In genomic region chr15:92525758-92526245, GRCh38 we compare ENCODE assay signal across 24 cellular contexts.
DNase-seq lines count a peak whose midpoint lies in the region; TF ChIP-seq lines count a peak whose summit lies in the region.
"Had no signal": no experiment of that assay in that cellular context is flagged by ENCODE, and none has a peak within 500 bp of the region (broad histone marks: within the 10 kb centered on the region; RNA-seq: fewer than 3 reads in every experiment).

No MANE protein-coding gene starts in this region.

- H3K4me1 ChIP-seq in neuronal stem cell (ENCODE audit: control insufficient read depth in 2 of 2, insufficient read depth in 1 of 2, low read depth in 1 of 2, low read length in 2 of 2) = peaks cover 2 to 14% of the 10 kb centered on the region in 2 donors
- no peaks in the 10 kb centered on the region for H3K4me1 ChIP-seq in MM.1S (ENCODE audit: low read length)

- no peak overlapping the region for H2BK15ac ChIP-seq in neuronal stem cell (ENCODE audit: low read length)

- no peak overlapping the region for H4K8ac ChIP-seq in neuronal stem cell (ENCODE audit: low read depth, low read length)

- H3K4me2 ChIP-seq in neuronal stem cell (ENCODE audit: insufficient read depth, low read length, poor library complexity, severe bottlenecking) (no peak overlapping the region), MM.1S (ENCODE audit: low read depth, low read length) (no peak overlapping the region)
- H3K4me2 ChIP-seq: BLaER1 treated with 17β-estradiol and CSF1 and Interleukin-3, amounts not matched to agents 10 nM and 100 nM; PC-9 had no signal

- H3K36me3 ChIP-seq in neuronal stem cell (replicated peaks in 1 of 2; ENCODE audit: control insufficient read depth in 2 of 2, insufficient read depth in 2 of 2, low read length in 2 of 2) (no peaks in the 10 kb centered on the region), MM.1S (replicated peaks; ENCODE audit: insufficient read depth, low read length) (no peaks in the 10 kb centered on the region)
- H3K36me3 ChIP-seq: BLaER1 treated with 17β-estradiol and CSF1 and Interleukin-3, amounts not matched to agents 10 nM and 100 nM; SJCRH30 had no signal

- no peaks in the 10 kb centered on the region for H3K79me1 ChIP-seq in neuronal stem cell (ENCODE audit: low read depth, low read length)

- no peak overlapping the region for H4K91ac ChIP-seq in neuronal stem cell (ENCODE audit: low read depth, low read length, poor library complexity)

- peaks cover 3% of the 10 kb centered on the region for H3K4me1 Mint-ChIP-seq in activated naive CD4-positive, alpha-beta T cell treated with anti-CD3 and anti-CD28 coated beads, Interleukin-2, amount 50 U/mL, for 24 hours
- no peaks in the 10 kb centered on the region for H3K4me1 Mint-ChIP-seq in activated naive CD4-positive, alpha-beta T cell treated with anti-CD3 and anti-CD28 coated beads, Interleukin-2, amount 10 ng/mL, durations not matched to agents 7 days and 5 days
- H3K4me1 Mint-ChIP-seq in brain = peaks cover 47% of the 10 kb centered on the region

- H2AFZ ChIP-seq in neuronal stem cell (ENCODE audit: low read length) = peak overlapping the region; percentile 47
- H2AFZ ChIP-seq in MM.1S (ENCODE audit: low read length) = no peak overlapping the region
- H2AFZ ChIP-seq: GM23248, PC-9 had no signal

- H2BK120ac ChIP-seq in neuronal stem cell (ENCODE audit: low read depth, low read length) = no peak overlapping the region

- peaks cover 7% of the 10 kb centered on the region for H3K27me3 Mint-ChIP-seq in activated naive CD4-positive, alpha-beta T cell treated with anti-CD3 and anti-CD28 coated beads, Interleukin-2, amount 50 U/mL, for 24 hours
- peaks cover 27% of the 10 kb centered on the region for H3K27me3 Mint-ChIP-seq in activated naive CD4-positive, alpha-beta T cell treated with anti-CD3 and anti-CD28 coated beads, Interleukin-2, amount 10 ng/mL, durations not matched to agents 7 days and 5 days
- peaks cover 9% of the 10 kb centered on the region for H3K27me3 Mint-ChIP-seq in brain

- no peaks in the 10 kb centered on the region for H3K9me3 Mint-ChIP-seq in activated naive CD4-positive, alpha-beta T cell treated with anti-CD3 and anti-CD28 coated beads, Interleukin-2, amount 50 U/mL, for 24 hours
- H3K9me3 Mint-ChIP-seq in activated naive CD4-positive, alpha-beta T cell treated with anti-CD3 and anti-CD28 coated beads, Interleukin-2, amount 10 ng/mL, durations not matched to agents 7 days and 5 days = peaks cover 4% of the 10 kb centered on the region
- peaks cover 12 to 22% (median 16%) of the 10 kb centered on the region in 5 experiments for H3K9me3 Mint-ChIP-seq in brain

- H3K27ac ChIP-seq in neuronal stem cell (replicated peaks; ENCODE audit: low read length) (no peak overlapping the region), MM.1S (ENCODE audit: low read length) (no peak overlapping the region)
- H3K27ac ChIP-seq: BLaER1 treated with 17β-estradiol and CSF1 and Interleukin-3, amounts not matched to agents 10 nM and 100 nM; GM23248; PC-9; SJCRH30 had no signal

- H3K18ac ChIP-seq in neuronal stem cell (ENCODE audit: low read length) = no peak overlapping the region

- no peak overlapping the region for H3K4me3 Mint-ChIP-seq in activated naive CD4-positive, alpha-beta T cell treated with anti-CD3 and anti-CD28 coated beads, Interleukin-2, amount 50 U/mL, for 24 hours
- H3K4me3 Mint-ChIP-seq in activated naive CD4-positive, alpha-beta T cell treated with anti-CD3 and anti-CD28 coated beads, Interleukin-2, amount 10 ng/mL, durations not matched to agents 7 days and 5 days = no peak overlapping the region
- H3K4me3 Mint-ChIP-seq in brain = no peak overlapping the region
- H3K4me3 Mint-ChIP-seq: H9 had no signal

- H2BK5ac ChIP-seq in neuronal stem cell (ENCODE audit: low read length) = no peak overlapping the region

- H3K27me3 ChIP-seq in neuronal stem cell (ENCODE audit: control insufficient read depth in 3 of 3, insufficient read depth in 3 of 3, low read depth in 1 of 3, low read length in 3 of 3) (no peaks in the 10 kb centered on the region), MM.1S (replicated peaks; ENCODE audit: insufficient read depth, low read length) (no peaks in the 10 kb centered on the region)
- H3K27me3 ChIP-seq: BLaER1 treated with 17β-estradiol and CSF1 and Interleukin-3, amounts not matched to agents 10 nM and 100 nM; SJCRH30 had no signal

- no CpG with 5 or more reads among the region's 3 CpGs for WGBS in neuronal stem cell (ENCODE audit: extremely low coverage in 2 of 2, insufficient read length in 2 of 2, insufficient replicate concordance in 1 of 2), 2 donors

- peaks cover 0 to 8% of the 10 kb centered on the region in 2 donors for H3K9me3 ChIP-seq in neuronal stem cell (replicated peaks in 1 of 2; ENCODE audit: control insufficient read depth in 2 of 2, insufficient read depth in 1 of 2, low read depth in 1 of 2, low read length in 2 of 2)
- H3K9me3 ChIP-seq in MM.1S (replicated peaks; ENCODE audit: insufficient read depth, low read length) = no peaks in the 10 kb centered on the region

- no peak overlapping the region for H2BK12ac ChIP-seq in neuronal stem cell (ENCODE audit: low read length)

- no peak overlapping the region for H3K4ac ChIP-seq in neuronal stem cell (ENCODE audit: low read length)

- TF ChIP-seq CTCF in brain (conservative IDR thresholded peaks at IDR 0.05) (no peak), MM.1S (IDR thresholded peaks at IDR 0.05; ENCODE audit: low read length) (no peak)

- H3K79me2 ChIP-seq in MM.1S (ENCODE audit: low read length) = no peaks in the 10 kb centered on the region

- H4K20me1 ChIP-seq in MM.1S (ENCODE audit: insufficient read depth, low read length) = no peaks in the 10 kb centered on the region
- H4K20me1 ChIP-seq: BLaER1 treated with 17β-estradiol and CSF1 and Interleukin-3, amounts not matched to agents 10 nM and 100 nM had no signal

- H3K14ac ChIP-seq in neuronal stem cell (ENCODE audit: low read length) = no peak overlapping the region

- no peaks in the 10 kb centered on the region for H3K36me3 Mint-ChIP-seq in activated naive CD4-positive, alpha-beta T cell treated with anti-CD3 and anti-CD28 coated beads, Interleukin-2, amount 50 U/mL, for 24 hours
- H3K36me3 Mint-ChIP-seq in activated naive CD4-positive, alpha-beta T cell treated with anti-CD3 and anti-CD28 coated beads, Interleukin-2, amount 10 ng/mL, durations not matched to agents 7 days and 5 days = no peaks in the 10 kb centered on the region
- no peaks in the 10 kb centered on the region for H3K36me3 Mint-ChIP-seq in brain

- H3K23ac ChIP-seq in neuronal stem cell (ENCODE audit: low read depth, low read length, poor library complexity) = no peak overlapping the region

- no peak overlapping the region for H3K9ac ChIP-seq in neuronal stem cell (ENCODE audit: low read depth, low read length, poor library complexity)
- H3K9ac ChIP-seq in MM.1S (ENCODE audit: low read length) = no peak overlapping the region
- H3K9ac ChIP-seq: BLaER1 treated with 17β-estradiol and CSF1 and Interleukin-3, amounts not matched to agents 10 nM and 100 nM; GM23248 had no signal

- H3K9me2 ChIP-seq in MM.1S (replicated peaks; ENCODE audit: insufficient read depth, low read length) = no peaks in the 10 kb centered on the region

- H2AK5ac ChIP-seq in neuronal stem cell (ENCODE audit: low read depth, low read length) = no peak overlapping the region

- CTCF ChIA-PET in activated naive CD4-positive, alpha-beta T cell treated with anti-CD3 and anti-CD28 coated beads, Interleukin-2, amount 10 ng/mL, durations not matched to agents 7 days and 5 days (lab: Charles Lee) = interaction anchor here (1.6 kb wide), 1 partner anchor 189 kb away, joined by 3 read pairs; no protein-coding TSS in a partner anchor

- H3K4me3 ChIP-seq in neuronal stem cell (ENCODE audit: low read length in 2 of 2) = no peak overlapping the region
- no peak overlapping the region for H3K4me3 ChIP-seq in MM.1S (ENCODE audit: low read length)
- H3K4me3 ChIP-seq: BLaER1 treated with 17β-estradiol and CSF1 and Interleukin-3, amounts not matched to agents 10 nM and 100 nM; GM23248; PC-9; SJCRH30 had no signal

- no peaks in the 10 kb centered on the region for H3F3A ChIP-seq in MM.1S (ENCODE audit: insufficient read depth, low read length)

- DNase-seq in activated naive CD4-positive, alpha-beta T cell treated with anti-CD3 and anti-CD28 coated beads, Interleukin-2, amount 10 ng/mL, durations not matched to agents 7 days and 5 days = no peak
- DNase-seq in neuronal stem cell (ENCODE audit: low spot score) (no peak), MM.1S (no peak), occipital lobe (lab: John Stamatoyannopoulos, UW) (no peak), NCI-H1417 treated with DMSO at 0.1 percent for 48 hours (lab: John Stamatoyannopoulos, UW) (no peak)
- no peak for DNase-seq in stimulated activated CD8-positive, alpha-beta memory T cell treated with anti-CD3 and anti-CD28 coated beads, Interleukin-4, amount 100 ng/mL, for 48 hours
- DNase-seq: 8988T; CD4-positive, alpha-beta memory T cell; COR-L47; DMS53; GM23248; H9; Kasumi-1; MV-4-11; NCI-H1105; NCI-H2029; NCI-H446; NCI-H524 treated with DMSO at 0.1 percent for 48 hours; NCI-H774; PC-9; SJCRH30 had no signal

- H3K27ac Mint-ChIP-seq in activated naive CD4-positive, alpha-beta T cell treated with anti-CD3 and anti-CD28 coated beads, Interleukin-2, amount 50 U/mL, for 24 hours = peak overlapping the region; percentile 6
- H3K27ac Mint-ChIP-seq in activated naive CD4-positive, alpha-beta T cell treated with anti-CD3 and anti-CD28 coated beads, Interleukin-2, amount 10 ng/mL, durations not matched to agents 7 days and 5 days = no peak overlapping the region
- H3K27ac Mint-ChIP-seq in brain = peak overlapping the region in 3 of 5 experiments; percentile 14 to 95 (median 63)
